8 cellular contexts compared by ENCODE assay signal in the genomic region with DNA sequence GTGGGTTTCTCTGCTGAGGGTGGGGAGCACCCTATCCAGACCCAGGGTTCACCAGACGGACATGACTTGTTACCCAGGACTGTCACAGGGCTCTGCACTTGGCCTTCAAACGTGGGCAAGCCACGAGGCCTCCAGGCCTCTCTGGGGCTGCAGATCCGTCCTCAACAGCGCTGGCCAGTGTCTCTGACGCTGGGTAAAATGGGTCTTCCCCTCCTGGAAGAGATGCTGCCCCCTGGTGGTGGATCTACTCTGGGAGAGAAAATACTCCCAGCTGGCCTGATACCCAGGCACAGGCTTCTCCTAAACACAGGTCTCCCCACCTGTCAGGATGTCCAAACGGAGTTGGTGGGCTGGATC. TPM values are rescaled to one million over a fixed set of nuclear protein-coding genes. Genes with fewer than 3 reads are reported as not detected.
DNase-seq lines count a peak whose midpoint lies in the region; ATAC-seq, FAIRE-seq and TF ChIP-seq lines count a peak whose summit lies in the region.

No MANE protein-coding gene starts in this region.

- no peaks in the 10 kb centered on the region for H3K9me1 ChIP-seq in K562 (ENCODE audit: control insufficient read depth, insufficient read depth, low read length)

- CTCF ChIA-PET in HEK293 (lab: Yijun Ruan, JAX) (interaction anchor here (0.6 to 3.5 kb wide), 23 partner anchors 9 to 452 kb away, joined by 3 to 54 read pairs (median 4); a partner anchor contains a TSS), K562 (lab: Yijun Ruan, JAX; ENCODE audit: low intra/inter-chr PET ratio) (interaction anchor here (0.6 to 1.8 kb wide), 5 partner anchors 57 to 176 kb away, joined by 3 to 8 read pairs (median 4); no protein-coding TSS in a partner anchor)

- H3K27ac ChIP-seq in DOHH2 (ENCODE audit: low read depth, low read length) (no peak overlapping the region), HEK293 (ENCODE audit: extremely low read depth, low read depth, low read length) (no peak overlapping the region), K562 (ENCODE audit: extremely low read depth, low read depth, low read length) (no peak overlapping the region), smooth muscle cell (ENCODE audit: low read depth) (no peak overlapping the region)

- no peaks in the 10 kb centered on the region for H3K9me3 ChIP-seq in DOHH2 (ENCODE audit: control insufficient read depth, insufficient read depth, low read length)
- H3K9me3 ChIP-seq in HEK293 (ENCODE audit: control insufficient read depth, insufficient read depth, low read depth, low read length): no peaks in the 10 kb centered on the region
- H3K9me3 ChIP-seq in K562 (replicated peaks; ENCODE audit: control insufficient read depth, insufficient read depth, low read depth, low read length): no peaks in the 10 kb centered on the region
- no peaks in the 10 kb centered on the region for H3K9me3 ChIP-seq in smooth muscle cell (replicated peaks; ENCODE audit: low read depth)

- no TSS peak for BruUV-seq in K562 (replicated peaks; lab: Mats Ljungman, UMichigan)

- DNase-seq in NCI-H2029 (lab: John Stamatoyannopoulos, UW) (peak; percentile 80), UCSD-AML1 (lab: John Stamatoyannopoulos, UW; ENCODE audit: unreplicated experiment) (peak; percentile 65), K562 (ENCODE audit: extremely low read depth in 1 of 4, low spot score in 3 of 4) (peak; percentile 76 to 88 (median 78)), iPS DF 4.7 (ENCODE audit: extremely low read depth, low spot score) (peak; percentile 53), smooth muscle cell (lab: John Stamatoyannopoulos, UW; ENCODE audit: unreplicated experiment) (peak; percentile 56)

- no peaks in the 10 kb centered on the region; the same call in 1 of the 2 replicates for H3F3A ChIP-seq in DOHH2 (ENCODE audit: control insufficient read depth, insufficient read depth)
- no peaks in the 10 kb centered on the region for H3F3A ChIP-seq in smooth muscle cell (ENCODE audit: low read depth)

- H3K36me3 ChIP-seq in DOHH2 (ENCODE audit: control insufficient read depth, low read length) (no peaks in the 10 kb centered on the region), HEK293 (ENCODE audit: control insufficient read depth in 2 of 2, insufficient read depth in 1 of 2, low read length in 2 of 2) (no peaks in the 10 kb centered on the region), K562 (ENCODE audit: control insufficient read depth, insufficient read depth, low read length) (no peaks in the 10 kb centered on the region), smooth muscle cell (ENCODE audit: low read depth) (no peaks in the 10 kb centered on the region)

- H3K4me1 ChIP-seq in DOHH2 (ENCODE audit: control insufficient read depth, low read length) (peaks cover 30% of the 10 kb centered on the region), HEK293 (ENCODE audit: control insufficient read depth, insufficient read depth, low read length) (no peaks in the 10 kb centered on the region), K562 (replicated peaks in 1 of 2; ENCODE audit: control insufficient read depth in 2 of 2, insufficient read depth in 2 of 2, low read length in 2 of 2) (peaks cover 0 to 44% of the 10 kb centered on the region in 2 experiments; a peak in 2 of 5 replicates), smooth muscle cell (ENCODE audit: low read depth) (no peaks in the 10 kb centered on the region)

- H3K4me3 ChIP-seq in DOHH2 (ENCODE audit: low read length): no peak overlapping the region
- no peak overlapping the region for H3K4me3 ChIP-seq in HEK293 (ENCODE audit: low read depth, low read length)
- no peak overlapping the region for H3K4me3 ChIP-seq in K562
- no peak overlapping the region for H3K4me3 ChIP-seq in smooth muscle cell

- peak; percentile 57 to 86 for TF ChIP-seq RAD21 in K562 (CRISPR knock-in tag; conservative IDR thresholded peaks at IDR 0.05 in 1 of 2, IDR thresholded peaks at IDR 0.05 in 1 of 2)

- in situ Hi-C loops in K562 (cut with MboI): no loop called here

- POLR2A ChIA-PET in HEK293 (lab: Yijun Ruan, JAX) (no interaction called here), K562 (lab: Yijun Ruan, JAX) (interaction anchor here (0.6 to 1.3 kb wide), 4 partner anchors 10 to 33 kb away, joined by 3 to 6 read pairs (median 4); no protein-coding TSS in a partner anchor)

- no peaks in the 10 kb centered on the region for H3K9me2 ChIP-seq in DOHH2 (replicated peaks; ENCODE audit: control insufficient read depth, low read length)

- intact Hi-C loops in K562 (cut with micrococcal nuclease): loop anchor here (1.0 to 5.0 kb wide), 2 partner anchors 58 to 452 kb away; no protein-coding TSS in a partner anchor

- H3K9ac ChIP-seq in K562 (ENCODE audit: insufficient read depth in 1 of 2, low read depth in 2 of 2, low read length in 2 of 2) (no peak overlapping the region), smooth muscle cell (ENCODE audit: low read depth) (no peak overlapping the region)

- peak; percentile 94 for FAIRE-seq in K562 (lab: Jason Lieb, UNC)

- TF ChIP-seq EP300 in K562 (IDR thresholded peaks at IDR 0.05; ENCODE audit: low read length): no peak

- H3K79me2 ChIP-seq in DOHH2 (ENCODE audit: control insufficient read depth, low read length) (no peaks in the 10 kb centered on the region), K562 (ENCODE audit: control insufficient read depth, insufficient read depth, low read length) (no peaks in the 10 kb centered on the region), smooth muscle cell (ENCODE audit: low read depth) (no peaks in the 10 kb centered on the region)

- H3K4me2 ChIP-seq in DOHH2 (ENCODE audit: low read length) (0 out of 2 replicates have a peak overlapping the region, but pooled peaks have one; percentile 12), K562 (ENCODE audit: insufficient read depth, low read length) (no peak overlapping the region), smooth muscle cell (no peak overlapping the region)

- 0% methylated on average over 6 of the region's 7 CpGs for WGBS in K562 (ENCODE audit: insufficient coverage, low coverage, missing lambda C conversion rate)
- WGBS in smooth muscle cell (ENCODE audit: low lambda C conversion rate): 9% methylated on average over 7 of the region's 7 CpGs

- peak; percentile 87 for ATAC-seq in K562
- ATAC-seq in GM18520 (IDR thresholded peaks at IDR 0.05; ENCODE audit: unreplicated experiment): no peak

- H2AFZ ChIP-seq in K562 (ENCODE audit: low read depth, low read length) (no peak overlapping the region), smooth muscle cell (ENCODE audit: low read depth) (no peak overlapping the region)

- H4K20me1 ChIP-seq in DOHH2 (ENCODE audit: control insufficient read depth, insufficient read depth, low read depth, low read length) (no peaks in the 10 kb centered on the region), K562 (replicated peaks; ENCODE audit: control insufficient read depth, insufficient read depth, low read length) (peaks cover 10% of the 10 kb centered on the region; the same call in 1 of the 2 replicates), smooth muscle cell (ENCODE audit: low read depth) (no peaks in the 10 kb centered on the region)

- H3K27me3 ChIP-seq in DOHH2 (ENCODE audit: control insufficient read depth, low read length) (no peaks in the 10 kb centered on the region), K562 (ENCODE audit: control insufficient read depth in 2 of 2, insufficient read depth in 2 of 2, low read length in 2 of 2) (peaks cover 55 to 85% of the 10 kb centered on the region in 2 experiments), smooth muscle cell (ENCODE audit: low read depth) (no peaks in the 10 kb centered on the region)

- TF ChIP-seq CTCF in DOHH2 (IDR thresholded peaks at IDR 0.05; ENCODE audit: low read depth, low read length, poor library complexity, severe bottlenecking) (peak; percentile 85), HEK293 (tag by site-specific recombination; IDR thresholded peaks at IDR 0.05) (peak; percentile 67; the same call in 1 of the 2 replicates), K562 (IDR thresholded peaks at IDR 0.05 in 2 of 3, conservative IDR thresholded peaks at IDR 0.05 in 1 of 3; ENCODE audit: insufficient read depth in 2 of 3, low read depth in 1 of 3, low read length in 3 of 3) (peak; percentile 84 to 89 (median 89)), smooth muscle cell (IDR thresholded peaks at IDR 0.05; ENCODE audit: borderline replicate concordance, insufficient read depth, poor library complexity, severe bottlenecking) (peak; percentile 80)

- TF ChIP-seq POLR2A in K562 (conservative IDR thresholded peaks at IDR 0.05): no peak

RNA-seq across cellular contexts. Expression of a gene that starts 3.7 kb away (rescaled TPM):
- total RNA-seq in K562 (2011; cell fraction: chromatin; rRNA removed; ENCODE audit: low replicate concordance): not detected in 2 replicates
- total RNA-seq in K562 (2011; cell fraction: nucleolus; rRNA removed): not detected in 2 replicates
- not detected in 2 replicates for total RNA-seq in K562 (2011; cell fraction: nucleoplasm; rRNA removed)
- total RNA-seq in K562 (2014; rRNA removed): not detected in 2 replicates
- total RNA-seq in K562 (2014; rRNA removed; fragmentation: Illumina TruSeq; extraction: Trizol): not detected in 2 replicates
- total RNA-seq in K562 (2015; rRNA removed; fragmentation: Illumina TruSeq; extraction: Trizol): not detected in 2 replicates
- not detected in 2 replicates for total RNA-seq in K562 (2021)
- polyA plus RNA-seq in K562 (2011; rRNA removed): not detected in 2 replicates
- not detected in 2 replicates for polyA plus RNA-seq in K562 (2011; cell fraction: cytosol; rRNA removed)
- polyA plus RNA-seq in K562 (2011; cell fraction: nucleus; rRNA removed): not detected in 2 replicates
- polyA plus RNA-seq in K562 (2012): not detected in 2 replicates
- not detected in 2 replicates for polyA plus RNA-seq in K562 (2014; fragmentation: Illumina TruSeq; extraction: Trizol)
- not detected for polyA plus RNA-seq in K562 (2014; fragmentation: Nextera tagmentation; extraction: Ambion mirVana)
- not detected in 2 replicates for polyA plus RNA-seq in K562 (2014; rRNA removed)
- not detected in 2 replicates for polyA minus RNA-seq in K562 (2011; rRNA and poly(A)+ RNA removed)
- polyA minus RNA-seq in K562 (2011; cell fraction: cytosol; rRNA and poly(A)+ RNA removed): not detected in 2 replicates
- not detected in 2 replicates for polyA minus RNA-seq in K562 (2011; cell fraction: nucleus; rRNA and poly(A)+ RNA removed)
- not detected in 2 replicates for total RNA-seq in smooth muscle cell
- polyA plus RNA-seq in smooth muscle cell: not detected in 2 replicates

RNA-seq across cellular contexts. Expression of a gene that starts 25.7 kb away (rescaled TPM):
- total RNA-seq in K562 (2011; cell fraction: chromatin; rRNA removed; ENCODE audit: low replicate concordance): not detected in 2 replicates
- not detected in 2 replicates for total RNA-seq in K562 (2011; cell fraction: nucleolus; rRNA removed)
- not detected in 2 replicates for total RNA-seq in K562 (2011; cell fraction: nucleoplasm; rRNA removed)
- not detected in 2 replicates for total RNA-seq in K562 (2014; rRNA removed)
- not detected in 2 replicates for total RNA-seq in K562 (2014; rRNA removed; fragmentation: Illumina TruSeq; extraction: Trizol)
- total RNA-seq in K562 (2015; rRNA removed; fragmentation: Illumina TruSeq; extraction: Trizol): not detected in 2 replicates
- total RNA-seq in K562 (2021): 0.11 and 0.22 TPM in 2 replicates
- polyA plus RNA-seq in K562 (2011; rRNA removed): 0.04 TPM in 1 of 2 replicates, not detected in the other
- polyA plus RNA-seq in K562 (2011; cell fraction: cytosol; rRNA removed): not detected in 2 replicates
- polyA plus RNA-seq in K562 (2011; cell fraction: nucleus; rRNA removed): not detected in 2 replicates
- 0.08 TPM in 2 replicates for polyA plus RNA-seq in K562 (2012)
- polyA plus RNA-seq in K562 (2014; fragmentation: Illumina TruSeq; extraction: Trizol): not detected in 2 replicates
- not detected for polyA plus RNA-seq in K562 (2014; fragmentation: Nextera tagmentation; extraction: Ambion mirVana)
- polyA plus RNA-seq in K562 (2014; rRNA removed): not detected in 2 replicates
- not detected in 2 replicates for polyA minus RNA-seq in K562 (2011; rRNA and poly(A)+ RNA removed)
- polyA minus RNA-seq in K562 (2011; cell fraction: cytosol; rRNA and poly(A)+ RNA removed): not detected in 2 replicates
- polyA minus RNA-seq in K562 (2011; cell fraction: nucleus; rRNA and poly(A)+ RNA removed): not detected in 2 replicates
- total RNA-seq in smooth muscle cell: 8.4 and 9.7 TPM in 2 replicates
- 21.0 and 22.3 TPM in 2 replicates for polyA plus RNA-seq in smooth muscle cell

RNA-seq across cellular contexts. Expression of a gene that starts 51.6 kb away (rescaled TPM):
- 11.0 and 11.3 TPM in 2 replicates for total RNA-seq in K562 (2011; cell fraction: chromatin; rRNA removed; ENCODE audit: low replicate concordance)
- 15.0 and 17.7 TPM in 2 replicates for total RNA-seq in K562 (2011; cell fraction: nucleolus; rRNA removed)
- total RNA-seq in K562 (2011; cell fraction: nucleoplasm; rRNA removed): 14.9 and 19.2 TPM in 2 replicates
- total RNA-seq in K562 (2014; rRNA removed) (8.9 and 12.1 TPM in 2 replicates), K562 (2014; rRNA removed; fragmentation: Illumina TruSeq; extraction: Trizol) (7.7 and 9.1 TPM in 2 replicates), K562 (2015; rRNA removed; fragmentation: Illumina TruSeq; extraction: Trizol) (6.3 and 7.5 TPM in 2 replicates), K562 (2021) (8.8 and 9.9 TPM in 2 replicates), smooth muscle cell (7.0 and 7.3 TPM in 2 replicates)
- polyA plus RNA-seq in K562 (2011; rRNA removed) (9.1 and 9.2 TPM in 2 replicates), K562 (2014; fragmentation: Illumina TruSeq; extraction: Trizol) (7.7 and 8.9 TPM in 2 replicates), K562 (2014; fragmentation: Nextera tagmentation; extraction: Ambion mirVana) (not detected), K562 (2014; rRNA removed) (9.6 and 11.6 TPM in 2 replicates), smooth muscle cell (not detected in 2 replicates)
- 9.0 and 10.1 TPM in 2 replicates for polyA plus RNA-seq in K562 (2011; cell fraction: cytosol; rRNA removed)
- 4.7 and 5.3 TPM in 2 replicates for polyA plus RNA-seq in K562 (2011; cell fraction: nucleus; rRNA removed)
- polyA plus RNA-seq in K562 (2012): 0.12 TPM in 1 of 2 replicates, not detected in the other
- polyA minus RNA-seq in K562 (2011; rRNA and poly(A)+ RNA removed): 7.0 and 7.3 TPM in 2 replicates
- 3.8 and 4.8 TPM in 2 replicates for polyA minus RNA-seq in K562 (2011; cell fraction: cytosol; rRNA and poly(A)+ RNA removed)
- 7.0 and 9.7 TPM in 2 replicates for polyA minus RNA-seq in K562 (2011; cell fraction: nucleus; rRNA and poly(A)+ RNA removed)
